Comparison of ENCODE assay signal across 8 cellular contexts in genomic region chr4:139651282-139652194, GRCh38. TPM values are rescaled to one million over a fixed set of nuclear protein-coding genes. Genes with fewer than 3 reads are reported as not detected.
DNase-seq lines count a peak whose midpoint lies in the region; ATAC-seq, FAIRE-seq and TF ChIP-seq lines count a peak whose summit lies in the region.

No MANE protein-coding gene starts in this region.

- H3K36me3 ChIP-seq in prostate gland: no peaks in the 10 kb centered on the region

- TF ChIP-seq CTCF in NB4 (IDR thresholded peaks at IDR 0.05; ENCODE audit: low read depth, low read length) (peak; percentile 90), prostate gland (IDR thresholded peaks at IDR 0.05) (peak; percentile 55 to 88 (median 80))

- DNase-seq in GF-D8 (lab: John Stamatoyannopoulos, UW) (peak; percentile 25), H54 (ENCODE audit: insufficient read length, low spot score) (peak; percentile 17), NB4 (ENCODE audit: low read depth) (peak; percentile 81), Right ventricle myocardium inferior (ENCODE audit: missing footprints) (peak; percentile 88), prostate gland (ENCODE audit: low spot score) (peak; percentile 72), 8988T (no peak)
- DNase-seq in activated naive CD4-positive, alpha-beta T cell treated with anti-CD3 and anti-CD28 coated beads, Interleukin-2, amount 50 U/mL, for 16 hours: peak; percentile 62

- H3K9me3 ChIP-seq in prostate gland: no peaks in the 10 kb centered on the region

- H3K27me3 ChIP-seq in prostate gland (replicated peaks; ENCODE audit: insufficient read depth): no peaks in the 10 kb centered on the region

- no peak for TF ChIP-seq POLR2A in H54 (IDR thresholded peaks at IDR 0.05; ENCODE audit: low read depth, low read length)
- no peak for TF ChIP-seq POLR2A in NB4 (IDR thresholded peaks at IDR 0.05; ENCODE audit: extremely low read depth, insufficient read length)
- no peak for TF ChIP-seq POLR2A in prostate gland (IDR thresholded peaks at IDR 0.05)

- FAIRE-seq in H54 (lab: Jason Lieb, UNC): no peak

- no peaks in the 10 kb centered on the region for H3K4me1 ChIP-seq in prostate gland (replicated peaks)

- 13% methylated on average over 13 of the region's 13 CpGs for WGBS in prostate gland

- H3K4me3 ChIP-seq in NB4 (ENCODE audit: low read depth, low read length) (no peak overlapping the region), prostate gland (no peak overlapping the region)

- ATAC-seq in SK-N-SH treated with all-trans-retinoic acid at 6 μM for 48 hours: peak; percentile 93
- ATAC-seq in Right ventricle myocardium inferior: peak; percentile 88

- no peak overlapping the region for H3K27ac ChIP-seq in prostate gland

- intact Hi-C loops in Right ventricle myocardium inferior (cut with DNase I) (loop anchor here (1.0 kb wide), 1 partner anchor 48 kb away; no protein-coding TSS in a partner anchor), prostate gland (cut with DNase I) (loop anchor here (5.0 to 10.0 kb wide), 2 partner anchors 49 to 673 kb away; no protein-coding TSS in a partner anchor)

TF ChIP-seq in SK-N-SH treated with all-trans-retinoic acid at 6 μM for 48 hours, 23 proteins besides CTCF, POLR2A, EP300 and RAD21:
- TF ChIP-seq SNAI2 (CRISPR knock-in tag; IDR thresholded peaks at IDR 0.05): no peak

RNA-seq across cellular contexts. Expression of gene MGST2, which starts 14.1 kb away (rescaled TPM):
- 101 TPM for total RNA-seq in Right ventricle myocardium inferior
- total RNA-seq in prostate gland: 100 to 1,000 TPM; 101 to 135 TPM
